Comparison of ENCODE assay signal across 27 cellular contexts in the genomic region with DNA sequence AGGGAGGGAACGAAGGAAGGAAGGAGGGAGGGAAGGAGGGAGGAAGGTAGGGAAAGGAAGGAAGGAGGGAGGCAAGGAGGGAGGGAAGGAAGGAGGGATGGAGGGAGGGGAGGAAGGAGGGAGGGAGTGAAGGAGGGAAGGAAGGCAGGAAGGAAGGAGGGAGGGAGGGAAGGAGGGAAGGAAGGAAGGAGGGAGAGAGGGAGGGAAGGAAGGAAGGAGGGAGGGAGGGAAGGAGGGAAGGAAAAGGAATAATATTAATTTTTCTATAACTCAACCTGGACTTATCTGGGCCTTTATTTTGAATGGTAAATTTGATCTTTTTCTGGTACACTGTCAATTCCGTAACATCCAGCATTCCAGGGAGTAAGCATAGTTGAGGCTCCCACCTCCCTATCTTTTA.
"Had no signal": no experiment of that assay in that cellular context is flagged by ENCODE, and none has a peak within 500 bp of the region (broad histone marks: within the 10 kb centered on the region; RNA-seq: fewer than 3 reads in every experiment).

No MANE protein-coding gene starts in this region.

- FAIRE-seq: endothelial cell of umbilical vein had no signal

- H3K27me3 Mint-ChIP-seq: naive thymus-derived CD8-positive, alpha-beta T cell; stimulated activated naive CD8-positive, alpha-beta T cell treated with anti-CD3 and anti-CD28 coated beads, Interleukin-15, amount 100 ng/mL, for 72 hours had no signal

- H3K27ac ChIP-seq: colonic mucosa, esophagus squamous epithelium, left ventricle myocardium inferior, lower lobe of right lung, ovary, psoas muscle, skin epidermis, spleen, suprapubic skin, transverse colon, vagina had no signal

- H3K4me1 Mint-ChIP-seq: immature natural killer cell; naive thymus-derived CD8-positive, alpha-beta T cell had no signal

- DNase-seq: colonic mucosa; dermis blood vessel endothelial cell; effector memory CD4-positive, alpha-beta T cell; erythroblast; esophagus squamous epithelium; foreskin melanocyte; hypothalamus; immature natural killer cell; islet precursor cell; left colon; left ventricle myocardium inferior; lower lobe of right lung; naive thymus-derived CD8-positive, alpha-beta T cell; occipital lobe; ovary; posterior cingulate gyrus; psoas muscle; right cardiac atrium; spleen; stimulated activated CD4-positive, alpha-beta T cell treated with anti-CD3 and anti-CD28 coated beads, Interleukin-4, amount 100 ng/mL, for 4 hours; stimulated activated naive CD4-positive, alpha-beta T cell; transverse colon had no signal

- H3K27me3 ChIP-seq: colonic mucosa, esophagus squamous epithelium, ovary, spleen, suprapubic skin, transverse colon, vagina had no signal

- H3K4me3 ChIP-seq: colonic mucosa, esophagus squamous epithelium, left ventricle myocardium inferior, lower lobe of right lung, ovary, psoas muscle, skin epidermis, spleen, suprapubic skin, transverse colon, vagina had no signal

- H3K4me3 Mint-ChIP-seq: immature natural killer cell; naive thymus-derived CD8-positive, alpha-beta T cell had no signal

- ATAC-seq: left colon; lower lobe of right lung; naive thymus-derived CD8-positive, alpha-beta T cell; psoas muscle; right cardiac atrium had no signal

- H3K9me3 ChIP-seq: colonic mucosa, esophagus squamous epithelium, ovary, suprapubic skin, transverse colon, vagina had no signal

- H3K36me3 ChIP-seq: colonic mucosa, esophagus squamous epithelium, left ventricle myocardium inferior, lower lobe of right lung, ovary, spleen, suprapubic skin, transverse colon, vagina had no signal

- H3K4me1 ChIP-seq: colonic mucosa, esophagus squamous epithelium, left ventricle myocardium inferior, lower lobe of right lung, psoas muscle, spleen, suprapubic skin, vagina had no signal

- H3K27ac Mint-ChIP-seq: immature natural killer cell had no signal
